13 cellular contexts compared by ENCODE assay signal in the genomic region with DNA sequence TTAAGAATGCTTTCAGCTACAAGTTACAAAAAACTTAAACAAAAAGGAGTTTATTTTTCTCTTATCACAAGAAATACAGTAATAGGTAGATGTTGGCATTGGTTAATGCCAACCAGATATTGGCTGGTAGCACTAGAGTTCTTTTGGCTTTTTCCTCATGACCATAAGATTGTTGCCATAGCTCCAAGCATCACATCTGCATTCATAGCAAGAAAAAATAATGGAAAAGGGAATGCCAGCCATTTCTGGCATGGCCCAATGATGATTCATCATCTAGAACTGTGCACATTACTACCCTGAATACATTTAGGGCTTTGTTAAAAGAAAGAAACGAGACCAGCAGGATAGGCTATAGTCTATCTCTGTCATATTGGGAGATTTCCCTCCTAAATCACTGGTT.
"Had no signal": no experiment of that assay in that cellular context is flagged by ENCODE, and none has a peak within 500 bp of the region (broad histone marks: within the 10 kb centered on the region; RNA-seq: fewer than 3 reads in every experiment).

No MANE protein-coding gene starts in this region.

- H3K9me3 ChIP-seq: prostate gland, right lobe of liver, thoracic aorta had no signal

- H3K4me1 ChIP-seq: prostate gland had no signal

- H3K27ac ChIP-seq: brain microvascular endothelial cell, prostate gland, right lobe of liver, thoracic aorta had no signal

- DNase-seq: activated CD4-positive, alpha-beta T cell treated with anti-CD3 and anti-CD28 coated beads, Interleukin-2, amount 50 U/mL, for 1 hour; activated CD8-positive, alpha-beta memory T cell treated with anti-CD3 and anti-CD28 coated beads for 24 hours; activated naive CD4-positive, alpha-beta T cell; activated naive CD8-positive, alpha-beta T cell treated with anti-CD3 and anti-CD28 coated beads, Interleukin-2, amount 10 ng/mL, durations not matched to agents 7 days and 5 days; anterior cingulate cortex; brain microvascular endothelial cell; effector memory CD4-positive, alpha-beta T cell; midbrain; right lobe of liver; stimulated activated naive CD8-positive, alpha-beta T cell treated with anti-CD3 and anti-CD28 coated beads, Interleukin-15, Interleukin-2, amounts not matched to agents 100 U/mL and 50 U/mL, for 24 hours had no signal

- H3K4me3 ChIP-seq: lung, prostate gland, right lobe of liver, thoracic aorta had no signal

- ATAC-seq: right lobe of liver; stimulated activated naive CD8-positive, alpha-beta T cell treated with anti-CD3 and anti-CD28 coated beads, Interleukin-15, Interleukin-2, amounts not matched to agents 100 U/mL and 50 U/mL, for 24 hours had no signal

- H3K27me3 ChIP-seq: brain microvascular endothelial cell, right lobe of liver had no signal

- H3K36me3 ChIP-seq: brain microvascular endothelial cell, prostate gland, right lobe of liver, thoracic aorta had no signal
